15 cellular contexts compared by ENCODE assay signal in genomic region chr1:205268846-205269680, GRCh38. TPM values are rescaled to one million over a fixed set of nuclear protein-coding genes. Genes with fewer than 3 reads are reported as not detected.
DNase-seq lines count a peak whose midpoint lies in the region; ATAC-seq and TF ChIP-seq lines count a peak whose summit lies in the region.
"Had no signal": no experiment of that assay in that cellular context is flagged by ENCODE, and none has a peak within 500 bp of the region (broad histone marks: within the 10 kb centered on the region; RNA-seq: fewer than 3 reads in every experiment).

No MANE protein-coding gene starts in this region.

- no peak for TF ChIP-seq CTCF in dorsolateral prefrontal cortex (IDR thresholded peaks at IDR 0.05 in 54 of 56, conservative IDR thresholded peaks at IDR 0.05 in 2 of 56; ENCODE audit: low read depth in 1 of 56, partially characterized antibody in 56 of 56)
- TF ChIP-seq CTCF in osteoblast (IDR thresholded peaks at IDR 0.05; ENCODE audit: extremely low read depth, low read depth, low read length), result no peak

- H3K36me3 ChIP-seq in osteoblast (ENCODE audit: insufficient read depth, low read length), result no peaks in the 10 kb centered on the region

- no peak for ATAC-seq in left ventricle myocardium superior
- ATAC-seq in right cardiac atrium, result no peak
- ATAC-seq: GM23338 had no signal

- 93% methylated on average over 48 of the region's 48 CpGs for WGBS in right cardiac atrium

- H3K4me3 ChIP-seq in right cardiac atrium (ENCODE audit: low read length) (no peak overlapping the region), dorsolateral prefrontal cortex (no peak overlapping the region), osteoblast (ENCODE audit: insufficient read depth, low read length) (no peak overlapping the region)
- H3K4me3 ChIP-seq: GM23338 had no signal

- H3K4me2 ChIP-seq in osteoblast (ENCODE audit: insufficient read depth, low read length), result no peak overlapping the region
- H3K4me2 ChIP-seq: GM23338 had no signal

- peak; percentile 25 for DNase-seq in left ventricle myocardium superior
- no peak for DNase-seq in right cardiac atrium
- DNase-seq in dorsolateral prefrontal cortex, result no peak
- DNase-seq in osteoblast (ENCODE audit: insufficient read length, low spot score, missing footprints), result peak; percentile 62
- no peak for DNase-seq in HuH-7.5 (ENCODE audit: low spot score)
- no peak for DNase-seq in NCI-H2107 (lab: John Stamatoyannopoulos, UW)
- no peak for DNase-seq in activated CD4-positive, alpha-beta T cell treated with anti-CD3 and anti-CD28 coated beads, Interleukin-2, amount 50 U/mL, for 4 hours
- DNase-seq: ACHN; C1 segment of cervical spinal cord; CD4-positive, alpha-beta T cell; DMS153; DMS79 treated with DMSO at 0.1 percent for 48 hours; EL; H9 had no signal

- intact Hi-C loops in left ventricle myocardium superior (cut with micrococcal nuclease) (no loop called here), right cardiac atrium (cut with DNase I) (no loop called here), dorsolateral prefrontal cortex (cut with DNase I) (no loop called here)

- no peak overlapping the region for H2AFZ ChIP-seq in osteoblast (ENCODE audit: low read length)
- H2AFZ ChIP-seq: GM23338 had no signal

- H3K27me3 ChIP-seq in right cardiac atrium (ENCODE audit: control insufficient read depth, insufficient read depth), result no peaks in the 10 kb centered on the region
- no peaks in the 10 kb centered on the region for H3K27me3 ChIP-seq in dorsolateral prefrontal cortex
- H3K27me3 ChIP-seq in osteoblast (ENCODE audit: insufficient read depth, low read length), result no peaks in the 10 kb centered on the region

- no peaks in the 10 kb centered on the region for H4K20me1 ChIP-seq in osteoblast (ENCODE audit: insufficient read depth, low read length)

- no peaks in the 10 kb centered on the region for H3K9me3 ChIP-seq in right cardiac atrium (ENCODE audit: control insufficient read depth, low read length)
- no peaks in the 10 kb centered on the region for H3K9me3 ChIP-seq in osteoblast (ENCODE audit: low read depth, low read length)

- H3K27ac ChIP-seq in right cardiac atrium (ENCODE audit: low read length), result no peak overlapping the region
- H3K27ac ChIP-seq in dorsolateral prefrontal cortex, result peak overlapping the region in 50 of 59 donors; percentile 77 to 100 (median 93)
- no peak overlapping the region for H3K27ac ChIP-seq in osteoblast (ENCODE audit: low read depth, low read length)

- H3K4me1 ChIP-seq in right cardiac atrium (ENCODE audit: control insufficient read depth, insufficient read depth, low read length) (peaks cover 10% of the 10 kb centered on the region), osteoblast (ENCODE audit: insufficient read depth, low read length) (peaks cover 22% of the 10 kb centered on the region)

- H3K79me2 ChIP-seq in osteoblast (ENCODE audit: insufficient read depth, low read length), result no peaks in the 10 kb centered on the region

RNA-seq across cellular contexts. Expression of gene TMCC2, which starts 41.3 kb away (rescaled TPM):
- total RNA-seq in left ventricle myocardium superior (1.3 TPM), right cardiac atrium (10 to 100 TPM in 3 of 4 donors, 1 to 10 TPM in 1; 6.5 to 15.9 (median 13.2) TPM), dorsolateral prefrontal cortex (100 to 1,000 TPM in 42 of 120 experiments, 10 to 100 TPM in 78; 52.9 to 143 (median 93.9) TPM), osteoblast (1.8 and 2.9 TPM in 2 replicates)
- 15.7 TPM for polyA plus RNA-seq in right cardiac atrium

RNA-seq across cellular contexts. Expression of gene NUAK2, which starts 52.5 kb away (rescaled TPM):
- total RNA-seq in left ventricle myocardium superior, result 1.5 TPM
- total RNA-seq in right cardiac atrium, result 1 to 10 TPM in 3 of 4 donors, under 1 TPM in 1; 0.50 to 1.6 (median 1.4) TPM
- polyA plus RNA-seq in right cardiac atrium, result 0.86 TPM
- total RNA-seq in dorsolateral prefrontal cortex, result 1 to 10 TPM in 102 of 120 experiments, under 1 TPM in 18; 0.55 to 5.2 (median 1.7) TPM
- total RNA-seq in osteoblast, result 2.7 and 3.6 TPM in 2 replicates

RNA-seq across cellular contexts. Expression of gene DSTYK, which starts 57.6 kb away (rescaled TPM):
- total RNA-seq in left ventricle myocardium superior (6.1 TPM), right cardiac atrium (10 to 100 TPM in 1 of 4 donors, 1 to 10 TPM in 3; 7.9 to 10.1 (median 8.6) TPM), dorsolateral prefrontal cortex (10 to 100 TPM; 28.0 to 49.3 (median 39.9) TPM), osteoblast (16.5 and 18.1 TPM in 2 replicates)
- polyA plus RNA-seq in right cardiac atrium, result 4.9 TPM

Comparison
In these comparisons a context has a peak if more than half of its experiments do, and no peak if none do; other contexts are left out.
1. DNase-seq: peak in left ventricle myocardium superior (single experiment) and osteoblast (single experiment); none in right cardiac atrium (0 of 3), dorsolateral prefrontal cortex (0 of 10), HuH-7.5 (single experiment), NCI-H2107 (single experiment) and activated CD4-positive, alpha-beta T cell treated with anti-CD3 and anti-CD28 coated beads, Interleukin-2, amount 50 U/mL, for 4 hours (0 of 2).
2. H3K27ac ChIP-seq: peak in dorsolateral prefrontal cortex (50 of 59); none in right cardiac atrium (single experiment) and osteoblast (single experiment).